Comparison of ENCODE assay signal across 28 cellular contexts in the genomic region with DNA sequence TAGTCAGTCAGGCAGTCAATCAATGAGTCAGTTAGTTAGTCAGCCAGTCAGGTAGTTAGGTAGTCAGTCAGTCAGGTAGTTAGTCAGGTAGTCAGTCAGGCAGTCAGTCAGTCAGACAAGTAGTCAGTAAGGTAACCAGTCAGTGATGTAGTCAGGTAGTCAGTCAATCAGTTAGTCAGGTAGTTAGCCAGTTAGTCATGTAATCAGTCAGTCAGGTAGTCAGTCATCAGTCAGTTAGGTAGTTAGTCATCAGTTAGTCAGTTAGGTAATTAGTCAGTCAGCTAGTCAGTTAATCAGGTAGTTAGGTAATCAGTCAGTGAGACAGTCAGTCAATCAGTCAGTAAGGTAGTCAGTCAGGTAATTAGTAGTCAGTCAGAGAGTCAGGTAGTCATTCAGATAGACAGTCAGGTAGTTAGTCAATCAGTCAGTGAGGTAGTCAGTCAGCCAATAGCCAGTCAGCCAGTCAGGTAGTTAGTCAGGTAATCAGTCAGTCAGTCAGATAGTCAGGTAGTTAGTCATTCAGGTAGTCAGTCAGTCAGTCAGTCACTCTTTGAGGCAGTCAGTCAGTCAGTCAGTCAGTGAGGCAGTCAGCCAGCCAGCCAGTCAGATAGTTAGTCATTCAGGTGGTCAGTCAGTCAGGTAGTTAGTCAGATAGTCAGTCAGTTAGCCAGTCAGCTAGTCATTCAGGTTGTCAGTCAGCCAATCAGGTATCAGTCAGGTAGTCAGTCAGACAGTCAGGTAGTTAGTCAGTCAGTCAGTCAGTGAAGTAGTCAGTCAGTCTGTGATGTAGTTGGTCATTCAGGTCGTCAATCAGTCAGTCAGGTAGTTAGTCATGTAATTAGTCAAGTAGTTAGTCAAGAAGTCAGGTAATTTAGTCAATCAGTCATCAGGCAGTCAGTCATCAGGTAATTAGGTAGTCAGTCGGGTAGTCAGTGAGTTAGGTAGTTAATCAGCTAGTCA. TPM values are rescaled to one million over a fixed set of nuclear protein-coding genes. Genes with fewer than 3 reads are reported as not detected.
"Had no signal": no experiment of that assay in that cellular context is flagged by ENCODE, and none has a peak within 500 bp of the region (broad histone marks: within the 10 kb centered on the region; RNA-seq: fewer than 3 reads in every experiment).

No MANE protein-coding gene starts in this region.

- H3K4me3 ChIP-seq: colonic mucosa, dorsolateral prefrontal cortex, esophagus muscularis mucosa, hepatocyte, left ventricle myocardium inferior, neural progenitor cell, sigmoid colon, smooth muscle cell, thyroid gland had no signal

- H3K79me2 ChIP-seq: hepatocyte had no signal

- H3K27ac ChIP-seq: colonic mucosa, dorsolateral prefrontal cortex, esophagus muscularis mucosa, hepatocyte, left ventricle myocardium inferior, neural progenitor cell, sigmoid colon, thyroid gland had no signal

- H3K27ac Mint-ChIP-seq: activated naive CD8-positive, alpha-beta T cell treated with anti-CD3 and anti-CD28 coated beads for 36 hours; mesothelial cell of epicardium; naive thymus-derived CD8-positive, alpha-beta T cell; neural progenitor cell; T-helper 17 cell had no signal

- H2AFZ ChIP-seq: hepatocyte, neural progenitor cell had no signal

- DNase-seq: activated CD4-positive, alpha-beta T cell treated with anti-CD3 and anti-CD28 coated beads, Interleukin-2, amount 50 U/mL, for 1 hour; activated CD8-positive, alpha-beta memory T cell treated with anti-CD3 and anti-CD28 coated beads, Interleukin-2, amount 50 U/mL, for 48 hours; activated naive CD8-positive, alpha-beta T cell treated with anti-CD3 and anti-CD28 coated beads for 36 hours; colonic mucosa; naive thymus-derived CD8-positive, alpha-beta T cell; stimulated activated CD4-positive, alpha-beta T cell treated with anti-CD3 and anti-CD28 coated beads, Interleukin-15, amount 100 ng/mL, for 24 hours; stimulated activated CD8-positive, alpha-beta memory T cell treated with anti-CD3 and anti-CD28 coated beads, Interleukin-4, amount 100 ng/mL, for 48 hours; stimulated activated naive CD4-positive, alpha-beta T cell treated with Interleukin-2 at 50 U/mL for 16 hours; substantia nigra; SW 1271; T-helper 17 cell; thyroid gland had no signal

- ATAC-seq: naive thymus-derived CD8-positive, alpha-beta T cell; T-helper 17 cell had no signal

- H3K36me3 Mint-ChIP-seq: activated naive CD8-positive, alpha-beta T cell treated with anti-CD3 and anti-CD28 coated beads for 36 hours; mesothelial cell of epicardium; naive thymus-derived CD8-positive, alpha-beta T cell; neural progenitor cell had no signal

- H3K4me1 ChIP-seq: colonic mucosa, esophagus muscularis mucosa, left ventricle myocardium inferior, neural progenitor cell, sigmoid colon, thyroid gland had no signal

- H3K4me3 Mint-ChIP-seq: activated naive CD8-positive, alpha-beta T cell treated with anti-CD3 and anti-CD28 coated beads for 36 hours; mesothelial cell of epicardium; naive thymus-derived CD8-positive, alpha-beta T cell; neural progenitor cell; T-helper 17 cell had no signal

- H3K27me3 ChIP-seq: colonic mucosa, hepatocyte, neural progenitor cell, sigmoid colon, thyroid gland had no signal

- H3K36me3 ChIP-seq: colonic mucosa, esophagus muscularis mucosa, left ventricle myocardium inferior, neural progenitor cell, sigmoid colon, thyroid gland had no signal

- H3K9me3 Mint-ChIP-seq: activated naive CD8-positive, alpha-beta T cell treated with anti-CD3 and anti-CD28 coated beads for 36 hours; mesothelial cell of epicardium; naive thymus-derived CD8-positive, alpha-beta T cell; neural progenitor cell had no signal

- H3K4me2 ChIP-seq: hepatocyte, neural progenitor cell, smooth muscle cell had no signal

- H3K4me1 Mint-ChIP-seq: activated naive CD8-positive, alpha-beta T cell treated with anti-CD3 and anti-CD28 coated beads for 36 hours; neural progenitor cell had no signal

- H3K27me3 Mint-ChIP-seq: activated naive CD8-positive, alpha-beta T cell treated with anti-CD3 and anti-CD28 coated beads for 36 hours; naive thymus-derived CD8-positive, alpha-beta T cell had no signal

- H3K9me3 ChIP-seq: colonic mucosa, esophagus muscularis mucosa, left ventricle myocardium inferior, sigmoid colon, thyroid gland had no signal

RNA-seq across cellular contexts. Expression of a gene that starts 15.3 kb away (rescaled TPM):
- total RNA-seq: activated CD8-positive, alpha-beta memory T cell treated with anti-CD3 and anti-CD28 coated beads for 36 hours; activated naive CD8-positive, alpha-beta T cell treated with anti-CD3 and anti-CD28 coated beads for 36 hours; astrocyte; colonic mucosa; esophagus muscularis mucosa; frontal cortex; hepatocyte; left ventricle myocardium inferior; lung microvascular endothelial cell; mesothelial cell of epicardium; naive thymus-derived CD8-positive, alpha-beta T cell; omental fat pad; posterior vena cava; renal cortical epithelial cell; sigmoid colon; smooth muscle cell; T-helper 17 cell; thyroid gland; ureter had no signal

RNA-seq across cellular contexts. Expression of a gene that starts 26.6 kb away (rescaled TPM):
- total RNA-seq: activated CD8-positive, alpha-beta memory T cell treated with anti-CD3 and anti-CD28 coated beads for 36 hours; activated naive CD8-positive, alpha-beta T cell treated with anti-CD3 and anti-CD28 coated beads for 36 hours; astrocyte; colonic mucosa; esophagus muscularis mucosa; frontal cortex; hepatocyte; left ventricle myocardium inferior; lung microvascular endothelial cell; mesothelial cell of epicardium; naive thymus-derived CD8-positive, alpha-beta T cell; omental fat pad; posterior vena cava; renal cortical epithelial cell; sigmoid colon; smooth muscle cell; T-helper 17 cell; thyroid gland; ureter had no signal

RNA-seq across cellular contexts. Expression of a gene that starts 33.9 kb away (rescaled TPM):
- total RNA-seq: activated CD8-positive, alpha-beta memory T cell treated with anti-CD3 and anti-CD28 coated beads for 36 hours; activated naive CD8-positive, alpha-beta T cell treated with anti-CD3 and anti-CD28 coated beads for 36 hours; astrocyte; colonic mucosa; esophagus muscularis mucosa; frontal cortex; hepatocyte; left ventricle myocardium inferior; lung microvascular endothelial cell; mesothelial cell of epicardium; naive thymus-derived CD8-positive, alpha-beta T cell; omental fat pad; posterior vena cava; renal cortical epithelial cell; smooth muscle cell; T-helper 17 cell; thyroid gland; ureter had no signal

RNA-seq across cellular contexts. Expression of a gene that starts 48.8 kb away (rescaled TPM):
- total RNA-seq: activated CD8-positive, alpha-beta memory T cell treated with anti-CD3 and anti-CD28 coated beads for 36 hours; activated naive CD8-positive, alpha-beta T cell treated with anti-CD3 and anti-CD28 coated beads for 36 hours; astrocyte; colonic mucosa; dorsolateral prefrontal cortex; esophagus muscularis mucosa; frontal cortex; hepatocyte; left ventricle myocardium inferior; lung microvascular endothelial cell; mesothelial cell of epicardium; naive thymus-derived CD8-positive, alpha-beta T cell; omental fat pad; posterior vena cava; renal cortical epithelial cell; sigmoid colon; smooth muscle cell; T-helper 17 cell; thyroid gland; ureter had no signal

RNA-seq across cellular contexts. Expression of a gene that starts 55.7 kb away (rescaled TPM):
- total RNA-seq: activated CD8-positive, alpha-beta memory T cell treated with anti-CD3 and anti-CD28 coated beads for 36 hours; activated naive CD8-positive, alpha-beta T cell treated with anti-CD3 and anti-CD28 coated beads for 36 hours; astrocyte; colonic mucosa; dorsolateral prefrontal cortex; esophagus muscularis mucosa; frontal cortex; hepatocyte; left ventricle myocardium inferior; lung microvascular endothelial cell; mesothelial cell of epicardium; naive thymus-derived CD8-positive, alpha-beta T cell; omental fat pad; posterior vena cava; renal cortical epithelial cell; sigmoid colon; smooth muscle cell; T-helper 17 cell; ureter had no signal
